Comparison of ENCODE assay signal across 1 cellular context in genomic region chr6:28525496-28526039, GRCh38.
A peak's percentile ranks its signal among the peaks of the same experiment; 100 is the strongest.
TF ChIP-seq lines count a peak whose summit lies in the region.

GPX5 (plus strand) TSS chr6:28525881; CDS start chr6:28526014, 133 bp downstream.

TF ChIP-seq in HEK293, 187 proteins besides CTCF, POLR2A, EP300 and RAD21 (continued from another document):
- TF ChIP-seq PRDM2 (tag by site-specific recombination; IDR thresholded peaks at IDR 0.05; ENCODE audit: borderline replicate concordance) = no peak
- no peak for TF ChIP-seq ZNF138 (tag by site-specific recombination; IDR thresholded peaks at IDR 0.05; ENCODE audit: borderline replicate concordance)
- peak; percentile 39; the same call in 1 of the 2 replicates for TF ChIP-seq ZFHX2 (tag by site-specific recombination; conservative IDR thresholded peaks at IDR 0.05)
- no peak for TF ChIP-seq YY2 (tag by site-specific recombination; IDR thresholded peaks at IDR 0.05)
- no peak for TF ChIP-seq ZNF660 (tag by site-specific recombination; IDR thresholded peaks at IDR 0.05)
- peak; percentile 40; the same call in 1 of the 2 replicates for TF ChIP-seq EGR2 (tag by site-specific recombination; IDR thresholded peaks at IDR 0.05; ENCODE audit: low read depth)
- TF ChIP-seq ZNF133 (tag by site-specific recombination; IDR thresholded peaks at IDR 0.05) = no peak
- TF ChIP-seq YY1 (tag by site-specific recombination; IDR thresholded peaks at IDR 0.05) = no peak
- TF ChIP-seq ZNF221 (tag by site-specific recombination; IDR thresholded peaks at IDR 0.05; ENCODE audit: borderline replicate concordance) = no peak
- no peak for TF ChIP-seq ZNF514 (tag by site-specific recombination; IDR thresholded peaks at IDR 0.05)
- no peak for TF ChIP-seq ZIC2 (tag by site-specific recombination; IDR thresholded peaks at IDR 0.05)
- TF ChIP-seq KLF7 (tag by site-specific recombination; IDR thresholded peaks at IDR 0.05; ENCODE audit: borderline replicate concordance) = no peak
- TF ChIP-seq ZNF140 (tag by site-specific recombination; IDR thresholded peaks at IDR 0.05) = no peak
